In the genomic region with DNA sequence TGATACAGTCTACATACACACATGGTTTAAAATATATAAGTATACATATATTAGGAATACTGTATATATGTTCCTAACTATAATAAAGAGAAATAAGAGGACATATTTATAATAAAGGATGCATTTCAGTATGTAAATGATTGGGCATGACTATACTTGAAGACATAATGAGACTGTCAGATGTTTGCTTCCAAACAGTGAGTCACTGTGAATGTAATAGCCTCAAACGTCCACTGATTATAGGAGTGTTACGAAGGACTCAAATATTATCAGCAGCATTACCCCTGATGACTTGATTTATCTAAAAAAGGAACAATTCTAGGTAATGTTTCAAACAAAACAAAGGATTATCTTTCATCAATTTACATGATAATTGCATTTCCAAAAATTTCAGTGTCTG, we compare ENCODE assay signal across 16 cellular contexts.
"Had no signal": no experiment of that assay in that cellular context is flagged by ENCODE, and none has a peak within 500 bp of the region (broad histone marks: within the 10 kb centered on the region; RNA-seq: fewer than 3 reads in every experiment).

No MANE protein-coding gene starts in this region.

- H3K79me2 ChIP-seq: parathyroid adenoma had no signal

- ATAC-seq: activated CD8-positive, alpha-beta T cell treated with anti-CD3 and anti-CD28 coated beads for 36 hours; effector memory CD8-positive, alpha-beta T cell; lower lobe of right lung; natural killer cell; stimulated activated effector memory CD8-positive, alpha-beta T cell treated with anti-CD3 and anti-CD28 coated beads, Interleukin-12 subunit alpha, Interleukin-12 subunit beta, amount 100 ng/mL, for 72 hours had no signal

- H3K4me3 Mint-ChIP-seq: activated CD4-positive, alpha-beta T cell treated with anti-CD3 and anti-CD28 coated beads, Interleukin-2, amount 10 ng/mL, durations not matched to agents 24 days and 14 days; activated CD8-positive, alpha-beta T cell treated with anti-CD3 and anti-CD28 coated beads for 36 hours; activated naive CD4-positive, alpha-beta T cell treated with anti-CD3 and anti-CD28 coated beads, Interleukin-2, amount 10 ng/mL, durations not matched to agents 7 days and 5 days; activated T-cell treated with anti-CD3 and anti-CD28 coated beads, Interleukin-2, amount 50 U/mL, for 24 hours; effector memory CD8-positive, alpha-beta T cell; natural killer cell; stimulated activated effector memory CD8-positive, alpha-beta T cell treated with anti-CD3 and anti-CD28 coated beads, Interleukin-12 subunit alpha, Interleukin-12 subunit beta, amount 100 ng/mL, for 72 hours had no signal

- DNase-seq: activated CD4-positive, alpha-beta T cell treated with anti-CD3 and anti-CD28 coated beads, Interleukin-2, amount 10 ng/mL, durations not matched to agents 24 days and 14 days; activated CD8-positive, alpha-beta T cell treated with anti-CD3 and anti-CD28 coated beads for 36 hours; activated naive CD4-positive, alpha-beta T cell treated with anti-CD3 and anti-CD28 coated beads, Interleukin-2, amount 10 ng/mL, durations not matched to agents 7 days and 5 days; activated T-cell treated with anti-CD3 and anti-CD28 coated beads, Interleukin-2, amount 50 U/mL, for 24 hours; caudate nucleus; effector memory CD8-positive, alpha-beta T cell; lower lobe of right lung; natural killer cell; sigmoid colon; stimulated activated CD4-positive, alpha-beta T cell treated with anti-CD3 and anti-CD28 coated beads, Interleukin-4, amount 100 ng/mL, for 24 hours; stomach; T-helper 1 cell; T1000; trophoblast cell had no signal

- H3K36me3 ChIP-seq: lower lobe of right lung, sigmoid colon, stomach had no signal

- H3K9ac ChIP-seq: parathyroid adenoma had no signal

- H3K4me1 Mint-ChIP-seq: activated CD4-positive, alpha-beta T cell treated with anti-CD3 and anti-CD28 coated beads, Interleukin-2, amount 10 ng/mL, durations not matched to agents 24 days and 14 days; activated naive CD4-positive, alpha-beta T cell treated with anti-CD3 and anti-CD28 coated beads, Interleukin-2, amount 10 ng/mL, durations not matched to agents 7 days and 5 days; natural killer cell; stimulated activated effector memory CD8-positive, alpha-beta T cell treated with anti-CD3 and anti-CD28 coated beads, Interleukin-12 subunit alpha, Interleukin-12 subunit beta, amount 100 ng/mL, for 72 hours had no signal

- H3K27ac Mint-ChIP-seq: activated CD4-positive, alpha-beta T cell treated with anti-CD3 and anti-CD28 coated beads, Interleukin-2, amount 10 ng/mL, durations not matched to agents 24 days and 14 days; activated CD8-positive, alpha-beta T cell treated with anti-CD3 and anti-CD28 coated beads for 36 hours; activated naive CD4-positive, alpha-beta T cell treated with anti-CD3 and anti-CD28 coated beads, Interleukin-2, amount 10 ng/mL, durations not matched to agents 7 days and 5 days; activated T-cell treated with anti-CD3 and anti-CD28 coated beads, Interleukin-2, amount 50 U/mL, for 24 hours; effector memory CD8-positive, alpha-beta T cell; natural killer cell; stimulated activated effector memory CD8-positive, alpha-beta T cell treated with anti-CD3 and anti-CD28 coated beads, Interleukin-12 subunit alpha, Interleukin-12 subunit beta, amount 100 ng/mL, for 72 hours had no signal

- H3K27me3 ChIP-seq: sigmoid colon, stomach had no signal

- H3K36me3 Mint-ChIP-seq: activated naive CD4-positive, alpha-beta T cell treated with anti-CD3 and anti-CD28 coated beads, Interleukin-2, amount 10 ng/mL, durations not matched to agents 7 days and 5 days; natural killer cell had no signal

- H3K27ac ChIP-seq: lower lobe of right lung, parathyroid adenoma, sigmoid colon, stomach had no signal

- H3K4me1 ChIP-seq: lower lobe of right lung, parathyroid adenoma, sigmoid colon, stomach had no signal

- H3K9me3 Mint-ChIP-seq: activated CD4-positive, alpha-beta T cell treated with anti-CD3 and anti-CD28 coated beads, Interleukin-2, amount 10 ng/mL, durations not matched to agents 24 days and 14 days; activated CD8-positive, alpha-beta T cell treated with anti-CD3 and anti-CD28 coated beads for 36 hours; activated naive CD4-positive, alpha-beta T cell treated with anti-CD3 and anti-CD28 coated beads, Interleukin-2, amount 10 ng/mL, durations not matched to agents 7 days and 5 days; activated T-cell treated with anti-CD3 and anti-CD28 coated beads, Interleukin-2, amount 50 U/mL, for 24 hours; effector memory CD8-positive, alpha-beta T cell; natural killer cell; stimulated activated effector memory CD8-positive, alpha-beta T cell treated with anti-CD3 and anti-CD28 coated beads, Interleukin-12 subunit alpha, Interleukin-12 subunit beta, amount 100 ng/mL, for 72 hours had no signal

- H2AFZ ChIP-seq: parathyroid adenoma had no signal

- H3K4me3 ChIP-seq: lower lobe of right lung, sigmoid colon, stomach had no signal

- H3K9me3 ChIP-seq: lower lobe of right lung, sigmoid colon, stomach had no signal
